In the genomic region with DNA sequence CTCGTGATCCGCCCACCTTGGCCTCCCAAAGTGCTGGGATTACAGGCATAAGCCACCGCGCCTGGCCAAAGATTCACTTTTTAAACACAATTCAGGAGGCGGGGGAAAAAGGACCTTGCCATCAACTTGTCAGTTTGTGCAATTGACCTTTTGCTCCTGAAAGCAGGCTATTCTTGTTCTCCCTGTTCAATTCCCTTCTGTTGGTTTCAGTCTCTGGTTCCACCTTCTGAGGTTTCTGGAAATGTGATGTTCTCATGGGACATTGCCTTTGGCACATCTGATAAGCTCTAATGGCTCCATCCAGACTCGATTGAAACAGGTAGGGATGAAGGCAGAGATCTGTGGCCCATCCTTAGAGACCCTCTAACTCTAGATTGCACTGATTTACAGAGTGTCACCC, we compare ENCODE assay signal across 1 cellular context.
TF ChIP-seq lines count a peak whose summit lies in the region.

No MANE protein-coding gene starts in this region.

TF ChIP-seq in HepG2, 621 proteins besides CTCF, POLR2A, EP300 and RAD21:
- TF ChIP-seq TAF1 (CRISPR knock-in tag; IDR thresholded peaks at IDR 0.05), result no peak
- TF ChIP-seq ZKSCAN8 (CRISPR knock-in tag; IDR thresholded peaks at IDR 0.05; ENCODE audit: borderline replicate concordance), result no peak
- no peak for TF ChIP-seq SNAI1 (CRISPR knock-in tag; IDR thresholded peaks at IDR 0.05; ENCODE audit: borderline replicate concordance)
- TF ChIP-seq ZMYM2 (CRISPR knock-in tag; IDR thresholded peaks at IDR 0.05), result no peak
